21 cellular contexts compared by ENCODE assay signal in the genomic region with DNA sequence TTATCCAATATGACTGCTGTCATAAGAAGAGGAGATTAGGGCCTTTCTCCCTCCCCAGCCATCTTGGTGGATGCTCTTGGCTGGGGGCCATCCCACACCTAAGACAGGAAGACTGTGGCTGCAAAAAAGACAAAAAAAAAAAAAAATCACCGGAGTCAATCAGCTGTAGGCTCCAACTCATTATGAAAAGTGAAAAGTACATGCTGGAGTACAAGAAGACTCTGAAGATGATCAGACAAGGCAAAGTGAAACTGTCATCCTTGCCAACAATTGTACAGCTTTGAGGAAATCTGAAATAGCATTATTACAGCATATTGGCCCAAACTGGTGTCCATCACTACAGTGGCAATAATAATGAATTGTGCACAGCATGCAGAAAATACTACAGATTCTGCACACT. TPM values are rescaled to one million over a fixed set of nuclear protein-coding genes. Genes with fewer than 3 reads are reported as not detected.
"Had no signal": no experiment of that assay in that cellular context is flagged by ENCODE, and none has a peak within 500 bp of the region (broad histone marks: within the 10 kb centered on the region; RNA-seq: fewer than 3 reads in every experiment).

No MANE protein-coding gene starts in this region.

- H3K27me3 ChIP-seq: upper lobe of right lung had no signal

- H3K27ac ChIP-seq: breast epithelium, sigmoid colon, suprapubic skin, upper lobe of right lung, WERI-Rb-1 had no signal

- ATAC-seq: left ventricle myocardium superior, upper lobe of right lung had no signal

- H3K36me3 Mint-ChIP-seq: activated naive CD4-positive, alpha-beta T cell treated with anti-CD3 and anti-CD28 coated beads, Interleukin-2, amount 50 U/mL, for 72 hours had no signal

- H3K9me3 Mint-ChIP-seq: activated naive CD4-positive, alpha-beta T cell treated with anti-CD3 and anti-CD28 coated beads, Interleukin-2, amount 50 U/mL, for 72 hours had no signal

- H3K4me3 Mint-ChIP-seq: endodermal cell, nephron progenitor cell had no signal

- DNase-seq: activated CD4-positive, alpha-beta T cell treated with anti-CD3 and anti-CD28 coated beads for 4 hours; activated CD8-positive, alpha-beta memory T cell treated with anti-CD3 and anti-CD28 coated beads for 24 hours; activated effector memory CD4-positive, alpha-beta T cell treated with Interleukin-2 at 50 U/mL for 16 hours; anterior cingulate cortex; endodermal cell; hippocampal formation; left ventricle myocardium superior; mesendoderm; nephron progenitor cell; sigmoid colon; stimulated activated CD4-positive, alpha-beta T cell treated with anti-CD3 and anti-CD28 coated beads, Interleukin-2, amount 100 ng/mL, for 24 hours; stimulated activated naive CD4-positive, alpha-beta T cell; T1000; upper lobe of right lung; WERI-Rb-1 had no signal

- H3K27ac Mint-ChIP-seq: activated naive CD4-positive, alpha-beta T cell treated with anti-CD3 and anti-CD28 coated beads, Interleukin-2, amount 50 U/mL, for 72 hours; endodermal cell; nephron progenitor cell had no signal

- H3K9me3 ChIP-seq: breast epithelium, sigmoid colon, suprapubic skin, upper lobe of right lung had no signal

- H3K36me3 ChIP-seq: breast epithelium, sigmoid colon, suprapubic skin, upper lobe of right lung, WERI-Rb-1 had no signal

- H3K4me1 ChIP-seq: breast epithelium, upper lobe of right lung had no signal

- H3K4me3 ChIP-seq: breast epithelium, sigmoid colon, suprapubic skin, upper lobe of right lung had no signal

RNA-seq across cellular contexts. Expression of gene EGFL6, which starts 5.2 kb away (rescaled TPM):
- total RNA-seq: dermis microvascular lymphatic vessel endothelial cell, endodermal cell, glomerular endothelial cell, left ventricle myocardium superior, pulmonary artery endothelial cell, sigmoid colon had no signal
